In the genomic region with DNA sequence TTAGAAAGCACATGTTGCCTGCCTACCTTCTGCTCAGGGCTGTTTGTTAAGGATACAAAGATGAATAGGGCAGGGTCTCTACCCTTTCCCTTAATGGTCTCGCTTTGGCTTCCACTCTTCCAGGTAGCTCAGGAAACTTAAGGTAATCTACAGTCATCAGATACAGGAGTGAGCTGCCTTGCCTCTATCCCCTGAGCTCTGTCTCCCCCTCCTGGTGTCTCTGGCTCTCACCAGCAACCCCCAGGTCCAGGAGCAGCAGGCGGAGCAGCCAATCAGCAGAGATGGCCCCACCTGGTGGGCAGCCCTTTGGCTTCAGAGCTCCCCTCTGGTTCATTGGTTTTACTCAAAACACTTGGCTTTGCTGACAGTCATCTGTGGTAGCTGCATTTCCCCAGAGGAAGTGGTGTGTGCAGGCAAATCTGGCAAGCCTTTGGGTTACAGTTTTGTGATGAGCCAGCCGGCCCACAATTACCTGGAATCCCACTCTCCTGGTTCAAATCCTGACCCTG, we compare ENCODE assay signal across 8 cellular contexts. TPM values are rescaled to one million over a fixed set of nuclear protein-coding genes. Genes with fewer than 3 reads are reported as not detected.
A peak's percentile ranks its signal among the peaks of the same experiment; 100 is the strongest.
DNase-seq lines count a peak whose midpoint lies in the region; ATAC-seq and TF ChIP-seq lines count a peak whose summit lies in the region.

No MANE protein-coding gene starts in this region.

- no peak overlapping the region for H3K9ac ChIP-seq in endodermal cell (ENCODE audit: extremely low read depth, low read length, poor library complexity, severe bottlenecking)

- CTCF ChIA-PET in Calu3 (lab: Charles Lee), result interaction anchor here (0.7 to 2.3 kb wide), 27 partner anchors 8 to 767 kb away, joined by 3 to 74 read pairs (median 4); a partner anchor contains a TSS

- no peaks in the 10 kb centered on the region for H3K4me1 ChIP-seq in endodermal cell (ENCODE audit: control insufficient read depth, insufficient read depth, low read length)

- peak; percentile 94 for ATAC-seq in GM21367 (IDR thresholded peaks at IDR 0.05; ENCODE audit: unreplicated experiment)

- no peak overlapping the region for H3K4me3 ChIP-seq in endodermal cell (ENCODE audit: low read length)

- no peaks in the 10 kb centered on the region for H3K36me3 ChIP-seq in endodermal cell (ENCODE audit: control insufficient read depth, insufficient read depth, low read length)

- H3K27ac Mint-ChIP-seq in Calu3 (ENCODE audit: unreplicated experiment) (no peak overlapping the region), endodermal cell (no peak overlapping the region)

- H3K4me1 Mint-ChIP-seq in Calu3 (ENCODE audit: low read depth, unreplicated experiment) (peaks cover 22% of the 10 kb centered on the region), endodermal cell (peaks cover 23% of the 10 kb centered on the region)

- peak; percentile 85 for TF ChIP-seq CTCF in Calu3 (IDR thresholded peaks at IDR 0.05; ENCODE audit: unreplicated experiment)
- TF ChIP-seq CTCF in endodermal cell (conservative IDR thresholded peaks at IDR 0.05), result peak; percentile 98

- H3K36me3 Mint-ChIP-seq in Calu3 (ENCODE audit: insufficient read depth, unreplicated experiment) (no peaks in the 10 kb centered on the region), endodermal cell (ENCODE audit: low read depth) (no peaks in the 10 kb centered on the region)

- BruUV-seq in Calu3 (replicated peaks; lab: Mats Ljungman, UMichigan), result no TSS peak

- no peaks in the 10 kb centered on the region for H3K27me3 ChIP-seq in endodermal cell (ENCODE audit: control insufficient read depth, insufficient read depth, low read length, poor library complexity, severe bottlenecking)

- H3K4me3 Mint-ChIP-seq in Calu3 (ENCODE audit: low read depth, unreplicated experiment) (no peak overlapping the region), endodermal cell (no peak overlapping the region)

- H3K27ac ChIP-seq in endodermal cell (ENCODE audit: low read depth, low read length), result no peak overlapping the region

- 17 to 23% methylated on average over 1 to 3 of the region's 3 CpGs for WGBS in endodermal cell (ENCODE audit: insufficient coverage in 1 of 2, insufficient read length in 1 of 2), 2 experiments

- no peaks in the 10 kb centered on the region for H3K27me3 Mint-ChIP-seq in Calu3 (ENCODE audit: unreplicated experiment)
- H3K27me3 Mint-ChIP-seq in endodermal cell (ENCODE audit: insufficient read depth), result no peaks in the 10 kb centered on the region

- no peaks in the 10 kb centered on the region for H3K9me3 Mint-ChIP-seq in Calu3 (ENCODE audit: low read depth, unreplicated experiment)
- no peaks in the 10 kb centered on the region for H3K9me3 Mint-ChIP-seq in endodermal cell

- DNase-seq in Calu3 (peak; percentile 91), HK-2 (ENCODE audit: unreplicated experiment) (peak; percentile 72), NOMO-1 (lab: John Stamatoyannopoulos, UW; ENCODE audit: unreplicated experiment in 2 of 2) (peak; percentile 85 to 88), endodermal cell (peak; percentile 99), middle frontal gyrus (ENCODE audit: extremely low spot score, low spot score) (peak; percentile 38)
- peak; percentile 88 for DNase-seq in activated CD8-positive, alpha-beta memory T cell treated with anti-CD3 and anti-CD28 coated beads for 24 hours
- DNase-seq in stimulated activated CD8-positive, alpha-beta memory T cell treated with anti-CD3 and anti-CD28 coated beads, Interleukin-4, amount 100 ng/mL, for 4 hours (ENCODE audit: low read depth in 2 of 2, low spot score in 1 of 2), result peak; percentile 56 to 70

- intact Hi-C loops in Calu3 (cut with micrococcal nuclease; ENCODE audit: unreplicated experiment), result loop anchor here (1.0 to 5.0 kb wide), 5 partner anchors 81 to 288 kb away; no protein-coding TSS in a partner anchor

- H3K9me3 ChIP-seq in endodermal cell (ENCODE audit: control insufficient read depth, low read length), result no peaks in the 10 kb centered on the region

RNA-seq across cellular contexts. Expression of a gene that starts 8.5 kb away (rescaled TPM):
- total RNA-seq in Calu3 (2022) (not detected in 2 replicates), endodermal cell (not detected)
- not detected for polyA plus RNA-seq in endodermal cell (2013, experiment 1 of 2)
- polyA plus RNA-seq in endodermal cell (2013, experiment 2 of 2), result not detected

RNA-seq across cellular contexts. Expression of a gene that starts 41.2 kb away (rescaled TPM):
- total RNA-seq in Calu3 (2022) (not detected in 2 replicates), endodermal cell (under 1 TPM in 1 of 2 donors, not detected in 1; 0.22 TPM)
- polyA plus RNA-seq in endodermal cell (2013, experiment 1 of 2), result not detected
- polyA plus RNA-seq in endodermal cell (2013, experiment 2 of 2), result not detected

Comparison
In these comparisons a context has a peak if more than half of its experiments do, and no peak if none do; other contexts are left out.
1. DNase-seq: peak in every context shown above with its lines; median percentile 99 in endodermal cell; 91 in Calu3; 88 in activated CD8-positive, alpha-beta memory T cell treated with anti-CD3 and anti-CD28 coated beads for 24 hours; 86 in NOMO-1; 72 in HK-2; 63 in stimulated activated CD8-positive, alpha-beta memory T cell treated with anti-CD3 and anti-CD28 coated beads, Interleukin-4, amount 100 ng/mL, for 4 hours; 38 in middle frontal gyrus.